Comparison of ENCODE assay signal across 8 cellular contexts in genomic region chr11:67507891-67508485, GRCh38. TPM values are rescaled to one million over a fixed set of nuclear protein-coding genes. Genes with fewer than 3 reads are reported as not detected.
DNase-seq lines count a peak whose midpoint lies in the region; ATAC-seq and TF ChIP-seq lines count a peak whose summit lies in the region.

CDK2AP2 (minus strand) TSS chr11:67508162; CDS start chr11:67508082, 80 bp downstream.

- TF ChIP-seq CTCF in GM12875 (IDR thresholded peaks at IDR 0.05; ENCODE audit: borderline replicate concordance, insufficient read depth, low read depth, low read length) (no peak), cardiac muscle cell (IDR thresholded peaks at IDR 0.05; ENCODE audit: low read depth, low read length) (no peak), transverse colon (IDR thresholded peaks at IDR 0.05) (no peak)

- TF ChIP-seq EP300 in transverse colon (IDR thresholded peaks at IDR 0.05; ENCODE audit: low read depth): no peak

- H4K12ac ChIP-seq in trophoblast cell (ENCODE audit: low read depth, low read length): peak within 1 kb of the TSS; percentile 99

- H3K79me1 ChIP-seq in trophoblast cell (ENCODE audit: low read length): peaks cover 24% of the 10 kb centered on the region

- H3K27ac ChIP-seq in cardiac muscle cell (peak within 1 kb of the TSS; percentile 97), trophoblast cell (ENCODE audit: low read depth, low read length) (peak within 1 kb of the TSS; percentile 91), transverse colon (peak within 1 kb of the TSS; percentile 98 to 100 (median 98))

- peaks cover 28% of the 10 kb centered on the region for H3K4me1 ChIP-seq in adipocyte (ENCODE audit: control insufficient read depth, insufficient read depth, low read length)
- peaks cover 4% of the 10 kb centered on the region for H3K4me1 ChIP-seq in cardiac muscle cell (ENCODE audit: low read depth)
- H3K4me1 ChIP-seq in trophoblast cell (ENCODE audit: control insufficient read depth in 1 of 2, insufficient read depth in 2 of 2, low read length in 2 of 2): peaks cover 23 to 36% of the 10 kb centered on the region in 2 experiments
- peaks cover 26 to 51% (median 39%) of the 10 kb centered on the region in 4 donors for H3K4me1 ChIP-seq in transverse colon

- H3K9ac ChIP-seq in adipocyte (ENCODE audit: low read length): peak within 1 kb of the TSS; percentile 90
- peak within 1 kb of the TSS; percentile 81 for H3K9ac ChIP-seq in trophoblast cell (ENCODE audit: low read length)

- H3K23ac ChIP-seq in trophoblast cell (ENCODE audit: low read length): no peak within 1 kb of the TSS

- in situ Hi-C loops in transverse colon (cut with MboI; ENCODE audit: low pct_ligation_motif_present in 1 of 4, low pct_unique_long_range_greater_than_20kb in 1 of 4, low sequenced_read_pairs in 3 of 4): no loop called here

- peak within 1 kb of the TSS; percentile 100 for H3K4me3 ChIP-seq in GM12875 (ENCODE audit: low read depth, low read length)
- H3K4me3 ChIP-seq in adipocyte (ENCODE audit: low read length): peak within 1 kb of the TSS; percentile 93
- H3K4me3 ChIP-seq in cardiac muscle cell: peak within 1 kb of the TSS; percentile 64
- peak within 1 kb of the TSS; percentile 90 for H3K4me3 ChIP-seq in trophoblast cell (ENCODE audit: low read depth, low read length)
- H3K4me3 ChIP-seq in transverse colon: peak within 1 kb of the TSS; percentile 65 to 83 (median 78)

- peak within 1 kb of the TSS; percentile 93 for H3K14ac ChIP-seq in trophoblast cell (ENCODE audit: low read length)

- peak within 1 kb of the TSS; percentile 99 for H3K18ac ChIP-seq in trophoblast cell (ENCODE audit: low read length)

- peak within 1 kb of the TSS; percentile 83 for H3K4me2 ChIP-seq in trophoblast cell (ENCODE audit: low read length)

- H2BK12ac ChIP-seq in trophoblast cell (ENCODE audit: low read length): peak within 1 kb of the TSS; percentile 77

- H2AK5ac ChIP-seq in trophoblast cell (ENCODE audit: low read length): peak within 1 kb of the TSS; percentile 88

- peak; percentile 89 for TF ChIP-seq POLR2A in transverse colon (IDR thresholded peaks at IDR 0.05)

- H4K91ac ChIP-seq in trophoblast cell (ENCODE audit: low read depth, low read length): peak within 1 kb of the TSS; percentile 99

- no peaks in the 10 kb centered on the region for H3K36me3 ChIP-seq in adipocyte (ENCODE audit: control insufficient read depth, insufficient read depth, low read length, severe bottlenecking)
- H3K36me3 ChIP-seq in cardiac muscle cell: no peaks in the 10 kb centered on the region
- peaks cover 8 to 11% of the 10 kb centered on the region in 2 experiments for H3K36me3 ChIP-seq in trophoblast cell (ENCODE audit: control insufficient read depth in 1 of 2, insufficient read depth in 2 of 2, low read length in 2 of 2)
- no peaks in the 10 kb centered on the region for H3K36me3 ChIP-seq in transverse colon

- DNase-seq in NCI-H1436 (lab: John Stamatoyannopoulos, UW): peak; percentile 98
- peak; percentile 95 for DNase-seq in T follicular helper cell (ENCODE audit: low read depth)
- DNase-seq in adipocyte (ENCODE audit: low read depth): peak; percentile 99
- DNase-seq in cardiac muscle cell (ENCODE audit: low read depth in 1 of 2, low spot score in 1 of 2): peak; percentile 99 to 100
- peak; percentile 100 for DNase-seq in trophoblast cell
- DNase-seq in transverse colon: peak; percentile 100

- H3K79me2 ChIP-seq in trophoblast cell (ENCODE audit: control insufficient read depth, insufficient read depth, low read length, poor library complexity): peaks cover 17% of the 10 kb centered on the region

- H3K4ac ChIP-seq in trophoblast cell (ENCODE audit: low read depth, low read length): peak within 1 kb of the TSS; percentile 88

- no CpG with 5 or more reads among the region's 56 CpGs for WGBS in trophoblast cell (ENCODE audit: extremely low coverage, insufficient coverage, insufficient read length)
- 0% methylated on average over 30 of the region's 56 CpGs; no CpG with 5 or more reads in 1 of the 2 donors for WGBS in transverse colon (ENCODE audit: low coverage in 1 of 2), 2 donors

- peak within 1 kb of the TSS; percentile 100 for H4K8ac ChIP-seq in trophoblast cell (ENCODE audit: low read depth, low read length)

- peak within 1 kb of the TSS; percentile 94 for H2BK120ac ChIP-seq in trophoblast cell (ENCODE audit: insufficient read depth, low read length, poor library complexity)

- peak; percentile 82 for ATAC-seq in HG02798 (IDR thresholded peaks at IDR 0.05; ENCODE audit: poor library complexity, unreplicated experiment)

- H2AFZ ChIP-seq in trophoblast cell (ENCODE audit: insufficient read depth, low read length, poor library complexity): peak within 1 kb of the TSS; percentile 100

- peak within 1 kb of the TSS; percentile 98 for H2BK5ac ChIP-seq in trophoblast cell (ENCODE audit: low read depth, low read length, poor library complexity)

- H3K27me3 ChIP-seq in adipocyte (replicated peaks; ENCODE audit: control insufficient read depth, insufficient read depth, low read length) (peaks cover 11% of the 10 kb centered on the region), cardiac muscle cell (peaks cover 15% of the 10 kb centered on the region), trophoblast cell (ENCODE audit: insufficient read depth, low read length) (no peaks in the 10 kb centered on the region), transverse colon (no peaks in the 10 kb centered on the region)

- H3K9me3 ChIP-seq in adipocyte (ENCODE audit: control insufficient read depth, low read length) (no peaks in the 10 kb centered on the region), cardiac muscle cell (ENCODE audit: low read depth) (no peaks in the 10 kb centered on the region), trophoblast cell (ENCODE audit: insufficient read depth, low read depth, low read length) (no peaks in the 10 kb centered on the region), transverse colon (no peaks in the 10 kb centered on the region)

- intact Hi-C loops in transverse colon (cut with DNase I; ENCODE audit: low total_unique reads): no loop called here

RNA-seq across cellular contexts. Expression of gene CDK2AP2, which starts in this region (rescaled TPM):
- total RNA-seq in cardiac muscle cell: 38.5 and 78.0 TPM in 2 replicates
- 60.8 and 136 TPM in 2 replicates for polyA plus RNA-seq in cardiac muscle cell
- polyA plus RNA-seq in trophoblast cell (2013): 117 and 126 TPM in 2 replicates
- total RNA-seq in transverse colon: 100 to 1,000 TPM in 1 of 4 donors, 10 to 100 TPM in 3; 49.4 to 140 (median 83.4) TPM

Comparison
In these comparisons a context has a peak if more than half of its experiments do, and no peak if none do; other contexts are left out.
1. Peak in every context shown above with its lines: DNase-seq, ATAC-seq, H3K4me3 ChIP-seq and H3K27ac ChIP-seq.